Comparison of ENCODE assay signal across 18 cellular contexts in genomic region chr10:128018236-128018635, GRCh38.
DNase-seq lines count a peak whose midpoint lies in the region; ATAC-seq and TF ChIP-seq lines count a peak whose summit lies in the region.
"Had no signal": no experiment of that assay in that cellular context is flagged by ENCODE, and none has a peak within 500 bp of the region (broad histone marks: within the 10 kb centered on the region; RNA-seq: fewer than 3 reads in every experiment).

No MANE protein-coding gene starts in this region.

- no peaks in the 10 kb centered on the region for H3K36me3 Mint-ChIP-seq in activated CD4-positive, alpha-beta T cell treated with anti-CD3 and anti-CD28 coated beads for 36 hours (ENCODE audit: low read depth)
- no peaks in the 10 kb centered on the region for H3K36me3 Mint-ChIP-seq in nephron (ENCODE audit: low read depth)
- H3K36me3 Mint-ChIP-seq: type B pancreatic cell had no signal

- CTCF ChIA-PET in activated CD4-positive, alpha-beta T cell treated with anti-CD3 and anti-CD28 coated beads for 36 hours (lab: Charles Lee) = interaction anchor here (1.4 kb wide), 1 partner anchor 49 kb away, joined by 3 read pairs; no protein-coding TSS in a partner anchor

- no peaks in the 10 kb centered on the region for H4K20me1 ChIP-seq in Karpas-422 (ENCODE audit: insufficient read depth, low read depth, low read length)

- H3K79me2 ChIP-seq in Karpas-422 (ENCODE audit: low read length) = no peaks in the 10 kb centered on the region

- no peak for DNase-seq in activated CD4-positive, alpha-beta T cell treated with anti-CD3 and anti-CD28 coated beads for 36 hours
- no peak for DNase-seq in activated CD4-positive, alpha-beta T cell treated with anti-CD3 and anti-CD28 coated beads for 1 hour
- peak; percentile 54 for DNase-seq in Karpas-422
- DNase-seq in dermis microvascular lymphatic vessel endothelial cell (ENCODE audit: low read depth in 2 of 2) = peak; percentile 93 to 94
- DNase-seq in NCI-H748 treated with DMSO at 0.1 percent for 48 hours (lab: John Stamatoyannopoulos, UW) = no peak
- DNase-seq in SIG-M5 treated with dmso at 0.1 percent for 504 hours (lab: John Stamatoyannopoulos, UW; ENCODE audit: unreplicated experiment) = no peak
- DNase-seq in H4 (ENCODE audit: low spot score) = no peak
- DNase-seq: activated naive CD4-positive, alpha-beta T cell; NCI-H1105 treated with DMSO at 0.1 percent for 48 hours; ovary; small intestine; SW 1271 had no signal

- peak; percentile 63 for ATAC-seq in activated CD4-positive, alpha-beta T cell treated with anti-CD3 and anti-CD28 coated beads for 36 hours
- ATAC-seq: left lobe of liver had no signal

- TF ChIP-seq CTCF in nephron (IDR thresholded peaks at IDR 0.05; ENCODE audit: unreplicated experiment in 3 of 3) = no peak

- no peaks in the 10 kb centered on the region for H3K36me3 ChIP-seq in Karpas-422 (ENCODE audit: insufficient read depth, low read length)
- H3K36me3 ChIP-seq: cardiac muscle cell, ovary had no signal

- intact Hi-C loops in activated CD4-positive, alpha-beta T cell treated with anti-CD3 and anti-CD28 coated beads for 36 hours (cut with DNase I, micrococcal nuclease) = no loop called here

- no peak overlapping the region for H3K4me3 Mint-ChIP-seq in activated CD4-positive, alpha-beta T cell treated with anti-CD3 and anti-CD28 coated beads for 36 hours
- H3K4me3 Mint-ChIP-seq in nephron = no peak overlapping the region
- H3K4me3 Mint-ChIP-seq: type B pancreatic cell had no signal

- H3K27ac Mint-ChIP-seq in activated CD4-positive, alpha-beta T cell treated with anti-CD3 and anti-CD28 coated beads for 36 hours = no peak overlapping the region
- peak overlapping the region in 2 of 3 experiments; percentile 16 to 26 for H3K27ac Mint-ChIP-seq in nephron
- H3K27ac Mint-ChIP-seq: type B pancreatic cell had no signal

- peaks cover 9% of the 10 kb centered on the region for H3K4me1 Mint-ChIP-seq in activated CD4-positive, alpha-beta T cell treated with anti-CD3 and anti-CD28 coated beads for 36 hours
- peaks cover 10% of the 10 kb centered on the region for H3K4me1 Mint-ChIP-seq in nephron

- POLR2A ChIA-PET in activated CD4-positive, alpha-beta T cell treated with anti-CD3 and anti-CD28 coated beads for 36 hours (lab: Charles Lee) = no interaction called here

- H3K9me2 ChIP-seq in Karpas-422 (replicated peaks; ENCODE audit: insufficient read depth, low read length) = no peaks in the 10 kb centered on the region

- no peaks in the 10 kb centered on the region for H3K9me3 ChIP-seq in Karpas-422 (ENCODE audit: low read length)
- H3K9me3 ChIP-seq: ovary had no signal

- no peak overlapping the region for H3K27ac ChIP-seq in Karpas-422 (ENCODE audit: low read length)
- H3K27ac ChIP-seq: 22Rv1, C4-2B, cardiac muscle cell, ovary had no signal

- peak overlapping the region; percentile 51 for H3K9ac ChIP-seq in Karpas-422 (ENCODE audit: low read length)

- H3K27me3 Mint-ChIP-seq in activated CD4-positive, alpha-beta T cell treated with anti-CD3 and anti-CD28 coated beads for 36 hours = peaks cover 2% of the 10 kb centered on the region
- peaks cover 10% of the 10 kb centered on the region for H3K27me3 Mint-ChIP-seq in nephron (ENCODE audit: low read depth)

- no peaks in the 10 kb centered on the region for H3K27me3 ChIP-seq in Karpas-422 (ENCODE audit: low read length)
- H3K27me3 ChIP-seq: cardiac muscle cell, ovary had no signal

- peak overlapping the region; percentile 55; the same call in 1 of the 2 replicates for H2AFZ ChIP-seq in Karpas-422 (ENCODE audit: low read length)

- peak overlapping the region; percentile 31; the same call in 1 of the 2 replicates for H3K4me3 ChIP-seq in Karpas-422 (ENCODE audit: low read length)
- H3K4me3 ChIP-seq: cardiac muscle cell, ovary had no signal

- peak overlapping the region; percentile 35 for H3K4me2 ChIP-seq in Karpas-422 (ENCODE audit: low read depth, low read length, poor library complexity, severe bottlenecking)

- H3K4me1 ChIP-seq in Karpas-422 (ENCODE audit: low read length) = peaks cover 11% of the 10 kb centered on the region

- H3K9me3 Mint-ChIP-seq in activated CD4-positive, alpha-beta T cell treated with anti-CD3 and anti-CD28 coated beads for 36 hours (ENCODE audit: low read depth) = no peaks in the 10 kb centered on the region
- no peaks in the 10 kb centered on the region for H3K9me3 Mint-ChIP-seq in nephron
- H3K9me3 Mint-ChIP-seq: type B pancreatic cell had no signal

Comparison
In these comparisons a context has a peak if more than half of its experiments do, and no peak if none do; other contexts are left out.
1. DNase-seq: peak in Karpas-422 (single experiment) and dermis microvascular lymphatic vessel endothelial cell (2 of 2); none in activated CD4-positive, alpha-beta T cell treated with anti-CD3 and anti-CD28 coated beads for 36 hours (single experiment), activated CD4-positive, alpha-beta T cell treated with anti-CD3 and anti-CD28 coated beads for 1 hour (single experiment), NCI-H748 treated with DMSO at 0.1 percent for 48 hours (single experiment), SIG-M5 treated with dmso at 0.1 percent for 504 hours (single experiment) and H4 (single experiment).